13 cellular contexts compared by ENCODE assay signal in the genomic region with DNA sequence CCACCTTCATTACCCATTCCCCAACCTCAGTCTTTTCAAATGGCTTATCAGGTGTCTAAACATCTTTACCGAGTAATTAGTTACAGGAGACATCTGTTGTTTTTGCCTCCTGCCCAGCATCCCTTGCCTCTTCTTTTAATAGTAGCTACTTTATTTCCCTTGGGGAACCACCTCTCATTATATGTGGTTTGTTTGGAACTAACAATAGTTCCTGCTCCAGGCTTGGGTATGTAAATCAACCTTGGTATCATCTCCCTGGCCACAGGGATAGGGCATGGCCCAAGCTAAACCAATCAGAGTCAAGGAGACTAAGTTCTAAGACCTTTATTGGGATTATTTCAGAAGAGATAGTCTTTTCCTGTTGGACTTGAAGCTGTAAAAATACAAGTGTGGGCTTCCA.
DNase-seq lines count a peak whose midpoint lies in the region; ATAC-seq and TF ChIP-seq lines count a peak whose summit lies in the region.
"Had no signal": no experiment of that assay in that cellular context is flagged by ENCODE, and none has a peak within 500 bp of the region (broad histone marks: within the 10 kb centered on the region; RNA-seq: fewer than 3 reads in every experiment).

No MANE protein-coding gene starts in this region.

- H3K4me1 ChIP-seq in BLaER1 (peaks cover 18% of the 10 kb centered on the region), Loucy (ENCODE audit: insufficient read depth, low read length, poor library complexity, severe bottlenecking) (peaks cover 32% of the 10 kb centered on the region)
- H3K4me1 ChIP-seq in BLaER1 treated with 17β-estradiol and CSF1 and Interleukin-3, amounts not matched to agents 10 nM and 100 nM = peaks cover 0 to 15% (median 11%) of the 10 kb centered on the region in 10 experiments; a peak in 15 of 20 replicates
- H3K4me1 ChIP-seq: A549 had no signal

- no peak overlapping the region for H2AFZ ChIP-seq in Loucy (ENCODE audit: low read length)

- H3F3A ChIP-seq in Loucy (ENCODE audit: low read depth) = peaks cover 9% of the 10 kb centered on the region; the same call in 1 of the 2 replicates

- H3K27ac ChIP-seq in BLaER1 = peak overlapping the region; percentile 24
- no peak overlapping the region for H3K27ac ChIP-seq in BLaER1 treated with 17β-estradiol and CSF1 and Interleukin-3, amounts not matched to agents 10 nM and 100 nM
- no peak overlapping the region for H3K27ac ChIP-seq in dorsolateral prefrontal cortex
- H3K27ac ChIP-seq: A549 had no signal

- ATAC-seq in GM19035 (IDR thresholded peaks at IDR 0.05; ENCODE audit: unreplicated experiment) = no peak
- ATAC-seq: A549 had no signal

- H3K9ac ChIP-seq in BLaER1 (no peak overlapping the region), Loucy (ENCODE audit: low read depth, low read length, poor library complexity, severe bottlenecking) (no peak overlapping the region)
- H3K9ac ChIP-seq in BLaER1 treated with 17β-estradiol and CSF1 and Interleukin-3, amounts not matched to agents 10 nM and 100 nM = no peak overlapping the region

- H3K27me3 ChIP-seq in BLaER1 (no peaks in the 10 kb centered on the region), Loucy (ENCODE audit: insufficient read depth, low read length, poor library complexity, severe bottlenecking) (no peaks in the 10 kb centered on the region), dorsolateral prefrontal cortex (no peaks in the 10 kb centered on the region)
- H3K27me3 ChIP-seq in BLaER1 treated with 17β-estradiol and CSF1 and Interleukin-3, amounts not matched to agents 10 nM and 100 nM = no peaks in the 10 kb centered on the region
- H3K27me3 ChIP-seq: BE2C had no signal

- H4K20me1 ChIP-seq in BLaER1 = no peaks in the 10 kb centered on the region
- H4K20me1 ChIP-seq in BLaER1 treated with 17β-estradiol and CSF1 and Interleukin-3, amounts not matched to agents 10 nM and 100 nM = no peaks in the 10 kb centered on the region
- H4K20me1 ChIP-seq in Loucy (ENCODE audit: insufficient read depth, low read length, poor library complexity, severe bottlenecking) = no peaks in the 10 kb centered on the region

- H3K79me2 ChIP-seq in Loucy (ENCODE audit: insufficient read depth, low read length) = no peaks in the 10 kb centered on the region

- intact Hi-C loops in dorsolateral prefrontal cortex (cut with DNase I) = no loop called here

- H3K36me3 ChIP-seq in BLaER1 = no peaks in the 10 kb centered on the region
- H3K36me3 ChIP-seq in BLaER1 treated with 17β-estradiol and CSF1 and Interleukin-3, amounts not matched to agents 10 nM and 100 nM = peaks cover 0 to 10% (median 0%) of the 10 kb centered on the region in 11 experiments; a peak in 2 of 22 replicates
- H3K36me3 ChIP-seq in Loucy (ENCODE audit: insufficient read depth, low read length) = no peaks in the 10 kb centered on the region
- H3K36me3 ChIP-seq: BE2C had no signal

- TF ChIP-seq CTCF in Loucy (conservative IDR thresholded peaks at IDR 0.05; ENCODE audit: low read length) = no peak
- no peak for TF ChIP-seq CTCF in dorsolateral prefrontal cortex (IDR thresholded peaks at IDR 0.05 in 54 of 56, conservative IDR thresholded peaks at IDR 0.05 in 2 of 56; ENCODE audit: low read depth in 1 of 56, partially characterized antibody in 56 of 56)

- H3K9me2 ChIP-seq in Loucy (replicated peaks; ENCODE audit: low read depth, low read length) = no peaks in the 10 kb centered on the region

- no peak overlapping the region for H3K4me3 ChIP-seq in BLaER1
- peak overlapping the region in 1 of 10 experiments; percentile 29; a peak in 3 of 20 replicates for H3K4me3 ChIP-seq in BLaER1 treated with 17β-estradiol and CSF1 and Interleukin-3, amounts not matched to agents 10 nM and 100 nM
- peak overlapping the region; percentile 34 for H3K4me3 ChIP-seq in Loucy (ENCODE audit: low read length, poor library complexity, severe bottlenecking)
- no peak overlapping the region for H3K4me3 ChIP-seq in dorsolateral prefrontal cortex
- H3K4me3 ChIP-seq: A549 had no signal

- DNase-seq in RPMI7951 (ENCODE audit: low read depth) = peak; percentile 36
- no peak for DNase-seq in NCI-H446 treated with DMSO at 0.1 percent for 48 hours (lab: John Stamatoyannopoulos, UW)
- no peak for DNase-seq in dorsolateral prefrontal cortex
- DNase-seq: BE2C; CD8-positive, alpha-beta memory T cell; DMS79; HCEC 1CT; HFFc6 had no signal

- H3K4me2 ChIP-seq in BLaER1 (peak overlapping the region; percentile 56), Loucy (ENCODE audit: low read depth, low read length, poor library complexity, severe bottlenecking) (peak overlapping the region; percentile 32)
- H3K4me2 ChIP-seq in BLaER1 treated with 17β-estradiol and CSF1 and Interleukin-3, amounts not matched to agents 10 nM and 100 nM = peak overlapping the region in 8 of 11 experiments; percentile 5 to 76 (median 46); a peak in 12 of 22 replicates
- H3K4me2 ChIP-seq: A549 had no signal

- H3K9me3 ChIP-seq in BLaER1 (peaks cover 51% of the 10 kb centered on the region), Loucy (ENCODE audit: insufficient read depth, low read depth, low read length) (peaks cover 13% of the 10 kb centered on the region; the same call in 1 of the 2 replicates)
- peaks cover 13 to 68% (median 46%) of the 10 kb centered on the region in 11 experiments for H3K9me3 ChIP-seq in BLaER1 treated with 17β-estradiol and CSF1 and Interleukin-3, amounts not matched to agents 10 nM and 100 nM (replicated peaks in 1 of 11)
- H3K9me3 ChIP-seq: A549, BE2C had no signal
